In the genomic region with DNA sequence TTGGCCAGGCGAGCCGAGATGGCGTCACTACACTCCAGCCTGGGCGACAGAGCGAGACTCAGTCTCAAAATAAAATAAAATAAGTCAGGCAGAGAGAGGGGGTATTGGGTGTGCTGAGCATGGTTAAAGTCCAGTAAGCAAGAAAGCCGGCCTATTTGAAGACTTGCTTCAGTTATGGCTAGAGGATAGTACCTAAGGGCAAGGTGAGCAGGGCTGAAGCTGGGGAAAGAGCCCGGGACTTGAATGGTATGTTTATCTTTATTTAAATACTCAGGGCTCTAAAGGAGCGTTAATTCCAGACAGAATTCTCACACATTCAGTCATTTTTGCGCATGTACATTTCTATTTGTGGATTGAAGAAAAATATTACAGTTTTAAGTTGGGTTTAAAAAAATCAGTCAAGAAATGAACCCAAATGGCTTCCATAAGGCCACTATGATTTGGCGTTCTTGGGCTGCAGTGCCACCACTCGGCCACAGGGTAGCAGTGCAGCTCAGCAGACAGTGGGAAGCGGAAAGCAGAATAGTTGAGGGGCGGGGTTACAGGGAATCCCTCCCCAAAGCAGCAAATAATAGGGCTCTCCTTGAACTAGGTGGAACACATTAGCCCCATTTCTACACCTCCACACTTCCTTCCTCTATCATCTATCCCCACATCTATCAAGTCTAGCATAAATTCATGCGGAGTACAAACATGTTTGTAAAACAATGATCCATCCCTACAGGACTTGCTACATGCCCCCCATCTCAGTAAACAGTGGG, we compare ENCODE assay signal across 8 cellular contexts. TPM values are rescaled to one million over a fixed set of nuclear protein-coding genes. Genes with fewer than 3 reads are reported as not detected.
A peak's percentile ranks its signal among the peaks of the same experiment; 100 is the strongest.
DNase-seq lines count a peak whose midpoint lies in the region; ATAC-seq, FAIRE-seq and TF ChIP-seq lines count a peak whose summit lies in the region.

No MANE protein-coding gene starts in this region.

- H3K36me3 ChIP-seq in psoas muscle (ENCODE audit: insufficient read depth in 1 of 2, low read depth in 1 of 2): no peaks in the 10 kb centered on the region

- no peak overlapping the region for H3K4me3 ChIP-seq in psoas muscle

- peak; percentile 99 for ATAC-seq in HG02642 (IDR thresholded peaks at IDR 0.05; ENCODE audit: poor library complexity, unreplicated experiment)
- ATAC-seq in activated naive CD8-positive, alpha-beta T cell treated with anti-CD3 and anti-CD28 coated beads, Interleukin-2, amount 50 U/mL, for 24 hours: peak; percentile 92
- ATAC-seq in psoas muscle: peak; percentile 96 to 99 (median 98)

- H3K27me3 ChIP-seq in psoas muscle (ENCODE audit: insufficient read depth in 3 of 3, low read length in 2 of 3): no peaks in the 10 kb centered on the region

- DNase-seq in GM12892 (ENCODE audit: insufficient read length) (peak; percentile 49), NCI-H1092 treated with DMSO at 0.1 percent for 48 hours (lab: John Stamatoyannopoulos, UW) (peak; percentile 86), SW 1271 (lab: John Stamatoyannopoulos, UW) (peak; percentile 36 to 65), cardiac septum (ENCODE audit: low spot score) (peak; percentile 78), psoas muscle (peak; percentile 82 to 86), OCI-M2 (lab: John Stamatoyannopoulos, UW; ENCODE audit: unreplicated experiment) (no peak)
- peak; percentile 80 for DNase-seq in activated naive CD8-positive, alpha-beta T cell treated with anti-CD3 and anti-CD28 coated beads, Interleukin-2, amount 50 U/mL, for 24 hours

- H3K36me3 Mint-ChIP-seq in activated naive CD8-positive, alpha-beta T cell treated with anti-CD3 and anti-CD28 coated beads, Interleukin-2, amount 50 U/mL, for 24 hours (ENCODE audit: low read depth): no peaks in the 10 kb centered on the region

- peak; percentile 99 for TF ChIP-seq CTCF in psoas muscle (IDR thresholded peaks at IDR 0.05)

- intact Hi-C loops in cardiac septum (cut with DNase I) (loop anchor here (2.0 to 10.0 kb wide), 4 partner anchors 35 to 252 kb away; partner anchors contain the start of genes PRSS48 and SH3D19), psoas muscle (cut with DNase I) (loop anchor here (5.0 to 10.0 kb wide), 6 partner anchors 45 to 252 kb away; partner anchors contain the start of genes PRSS48 (in 2 of the 2) and FHIP1A (in 1 of the 2))

- H3K27ac ChIP-seq in psoas muscle: peak overlapping the region; percentile 20

- no peaks in the 10 kb centered on the region for H3K4me1 Mint-ChIP-seq in activated naive CD8-positive, alpha-beta T cell treated with anti-CD3 and anti-CD28 coated beads, Interleukin-2, amount 50 U/mL, for 24 hours

- H3K9me3 Mint-ChIP-seq in activated naive CD8-positive, alpha-beta T cell treated with anti-CD3 and anti-CD28 coated beads, Interleukin-2, amount 50 U/mL, for 24 hours: no peaks in the 10 kb centered on the region

- peak; percentile 93 for FAIRE-seq in GM12892 (lab: Jason Lieb, UNC)

- peaks cover 3% of the 10 kb centered on the region for H3K4me1 ChIP-seq in psoas muscle

- no peak overlapping the region for H3K27ac Mint-ChIP-seq in activated naive CD8-positive, alpha-beta T cell treated with anti-CD3 and anti-CD28 coated beads, Interleukin-2, amount 50 U/mL, for 24 hours

- no peak for TF ChIP-seq POLR2A in GM12892 (IDR thresholded peaks at IDR 0.05; ENCODE audit: low read depth, low read length)

- peaks cover 6% of the 10 kb centered on the region for H3K27me3 Mint-ChIP-seq in activated naive CD8-positive, alpha-beta T cell treated with anti-CD3 and anti-CD28 coated beads, Interleukin-2, amount 50 U/mL, for 24 hours

- 43 to 50% (median 49%) methylated on average over 12 to 14 of the region's 14 CpGs for WGBS in psoas muscle, 3 donors

- H3K9me3 ChIP-seq in psoas muscle: no peaks in the 10 kb centered on the region

- no peak overlapping the region for H3K4me3 Mint-ChIP-seq in activated naive CD8-positive, alpha-beta T cell treated with anti-CD3 and anti-CD28 coated beads, Interleukin-2, amount 50 U/mL, for 24 hours

RNA-seq across cellular contexts. Expression of gene SH3D19, which starts 37.2 kb away (rescaled TPM):
- 4.2 TPM for polyA plus RNA-seq in GM12892 (2012; ENCODE audit: missing spikeins)
- total RNA-seq in cardiac septum (142 TPM), psoas muscle (10 to 100 TPM; 26.9 to 59.0 (median 32.4) TPM)
- polyA plus RNA-seq in psoas muscle: 10 to 100 TPM in 2 of 3 donors, 1 to 10 TPM in 1; 7.0 to 15.9 (median 13.4) TPM

RNA-seq across cellular contexts. Expression of gene FHIP1A, which starts 46.4 kb away (rescaled TPM):
- 0.06 TPM for polyA plus RNA-seq in GM12892 (2012; ENCODE audit: missing spikeins)
- total RNA-seq in cardiac septum: 19.5 TPM
- total RNA-seq in psoas muscle: 10 to 100 TPM; 37.7 to 46.7 (median 44.9) TPM
- 10 to 100 TPM in 1 of 3 donors, 1 to 10 TPM in 1, under 1 TPM in 1; 0.51 to 20.5 (median 5.0) TPM for polyA plus RNA-seq in psoas muscle
